Comparison of ENCODE assay signal across 8 cellular contexts in the genomic region with DNA sequence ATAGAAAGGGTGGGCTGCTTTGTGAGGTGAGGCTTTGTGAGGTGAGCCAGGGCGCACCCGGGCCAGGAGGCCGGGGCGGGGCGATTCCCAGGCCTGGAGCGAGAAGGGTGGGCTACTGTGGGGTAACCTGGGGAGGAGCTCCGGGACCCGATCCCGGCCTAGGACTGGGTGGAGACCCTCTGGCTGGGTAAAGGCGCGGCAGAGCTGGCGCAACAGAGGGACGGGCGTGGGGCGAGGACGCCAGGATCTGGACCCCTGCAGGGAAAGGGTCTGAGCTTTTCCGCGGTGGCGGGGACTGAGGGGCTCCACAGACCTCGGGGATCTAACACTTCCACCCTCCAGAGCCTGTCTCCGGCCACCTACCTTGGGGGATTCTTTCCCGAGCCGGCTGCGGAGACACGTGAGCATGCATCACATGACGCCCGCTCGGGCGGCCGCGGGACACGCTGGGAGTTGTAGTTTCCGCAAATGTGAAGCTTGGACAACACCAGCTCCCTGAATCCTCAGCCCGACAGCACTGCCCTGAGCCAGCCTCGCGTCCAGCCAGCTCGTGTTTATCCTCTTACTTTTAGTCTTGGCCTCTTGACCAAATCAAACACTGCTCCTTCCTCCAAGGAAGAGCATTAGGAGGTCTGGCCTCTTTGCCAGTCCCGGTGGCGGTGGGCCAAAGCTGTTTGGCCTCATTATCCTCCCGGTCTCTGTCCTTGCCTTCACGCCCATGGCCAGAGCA. TPM values are rescaled to one million over a fixed set of nuclear protein-coding genes. Genes with fewer than 3 reads are reported as not detected.
DNase-seq lines count a peak whose midpoint lies in the region; ATAC-seq and TF ChIP-seq lines count a peak whose summit lies in the region.

SLC38A7 (minus strand) TSS at position 417 of the 730 bp plus-strand sequence. CDS start 4,644 bp downstream, outside the sequence.

- intact Hi-C loops in dorsolateral prefrontal cortex (cut with DNase I), result loop anchor here (1.0 to 5.0 kb wide), 4 partner anchors 48 to 73 kb away; partner anchors contain the start of gene GOT2 (in 2 of the 2)
- intact Hi-C loops in right lobe of liver (cut with DNase I), result loop anchor here in 1 of 2 donors (10.0 kb wide), 1 partner anchor 50 kb away; the partner anchor contains the start of gene GOT2

- 5% methylated on average over 12 of the region's 41 CpGs for WGBS in right lobe of liver (ENCODE audit: insufficient coverage, low coverage, low lambda C conversion rate, missing lambda C conversion rate)

- peak within 1 kb of the TSS; percentile 57 to 100 (median 93) for H3K4me3 ChIP-seq in dorsolateral prefrontal cortex
- peak within 1 kb of the TSS; percentile 85 to 98 (median 85) for H3K4me3 ChIP-seq in right lobe of liver

- H3K27me3 ChIP-seq in dorsolateral prefrontal cortex (no peaks in the 10 kb centered on the region), right lobe of liver (no peaks in the 10 kb centered on the region)

- H3K36me3 ChIP-seq in right lobe of liver, result peaks cover 0 to 2% (median 0%) of the 10 kb centered on the region in 4 donors

- H3K9me3 ChIP-seq in right lobe of liver, result no peaks in the 10 kb centered on the region

- peak in 23 of 56 donors; percentile 14 to 48 (median 24) for TF ChIP-seq CTCF in dorsolateral prefrontal cortex (IDR thresholded peaks at IDR 0.05 in 54 of 56, conservative IDR thresholded peaks at IDR 0.05 in 2 of 56; ENCODE audit: low read depth in 1 of 56, partially characterized antibody in 56 of 56)
- TF ChIP-seq CTCF in right lobe of liver (IDR thresholded peaks at IDR 0.05), result no peak

- ATAC-seq in GM18909 (IDR thresholded peaks at IDR 0.05; ENCODE audit: poor library complexity, unreplicated experiment), result peak; percentile 98
- peak; percentile 97 for ATAC-seq in HG03159 (IDR thresholded peaks at IDR 0.05; ENCODE audit: unreplicated experiment)
- peak; percentile 92 to 95 (median 94) for ATAC-seq in right lobe of liver

- peak within 1 kb of the TSS in 57 of 59 donors; percentile 7 to 94 (median 79) for H3K27ac ChIP-seq in dorsolateral prefrontal cortex
- H3K27ac ChIP-seq in right lobe of liver, result peak within 1 kb of the TSS; percentile 75 to 83 (median 77)

- DNase-seq in AG20443 (ENCODE audit: low spot score) (peak; percentile 98), NCI-H526 (lab: John Stamatoyannopoulos, UW) (peak; percentile 4 to 71), dorsolateral prefrontal cortex (peak; percentile 88 to 95 (median 92)), right lobe of liver (peak; percentile 90 to 92 (median 91))
- peak; percentile 76 to 82 for DNase-seq in activated CD4-positive, alpha-beta T cell treated with anti-CD3 and anti-CD28 coated beads, Interleukin-2, amount 50 U/mL, for 48 hours
- peak; percentile 75 for DNase-seq in stimulated activated CD4-positive, alpha-beta T cell treated with anti-CD3 and anti-CD28 coated beads, Interleukin-4, amount 100 ng/mL, for 24 hours

- H3K4me1 ChIP-seq in right lobe of liver, result peaks cover 0 to 11% (median 2%) of the 10 kb centered on the region in 4 donors

- no peak for TF ChIP-seq POLR2A in right lobe of liver (IDR thresholded peaks at IDR 0.05)

RNA-seq across cellular contexts. Expression of gene SLC38A7, which starts in this region (rescaled TPM):
- total RNA-seq in dorsolateral prefrontal cortex (10 to 100 TPM; 17.4 to 52.1 (median 28.9) TPM), right lobe of liver (10 to 100 TPM; 11.4 to 23.8 (median 14.3) TPM)

Comparison
In these comparisons a context has a peak if more than half of its experiments do, and no peak if none do; other contexts are left out.
1. Peak in every context shown above with its lines: DNase-seq, ATAC-seq, H3K4me3 ChIP-seq and H3K27ac ChIP-seq.
2. DNase-seq: peak in every context shown above with its lines; median percentile 98 in AG20443; 92 in dorsolateral prefrontal cortex; 91 in right lobe of liver; 79 in activated CD4-positive, alpha-beta T cell treated with anti-CD3 and anti-CD28 coated beads, Interleukin-2, amount 50 U/mL, for 48 hours; 75 in stimulated activated CD4-positive, alpha-beta T cell treated with anti-CD3 and anti-CD28 coated beads, Interleukin-4, amount 100 ng/mL, for 24 hours; 38 in NCI-H526.